In the genomic region with DNA sequence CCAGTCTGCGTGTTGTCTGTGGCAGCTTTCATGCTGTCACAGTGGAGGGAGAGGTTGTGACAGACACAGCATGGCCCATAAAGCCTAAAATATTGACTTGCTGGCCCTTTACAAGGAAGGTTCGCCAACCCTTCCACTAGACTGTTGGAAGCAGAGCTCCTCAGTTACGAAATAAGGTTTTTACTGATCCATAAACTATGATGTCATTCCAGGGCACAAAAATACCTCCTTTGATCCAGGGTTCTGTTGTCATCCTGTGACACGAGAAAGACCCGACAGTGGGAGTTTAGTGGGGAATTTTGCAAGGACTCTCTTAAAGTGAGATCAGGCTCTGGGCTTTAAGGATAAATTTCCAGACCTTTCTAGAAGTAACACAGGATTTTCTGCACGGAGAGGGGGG, we compare ENCODE assay signal across 13 cellular contexts. TPM values are rescaled to one million over a fixed set of nuclear protein-coding genes. Genes with fewer than 3 reads are reported as not detected.
DNase-seq lines count a peak whose midpoint lies in the region; ATAC-seq and TF ChIP-seq lines count a peak whose summit lies in the region.
"Had no signal": no experiment of that assay in that cellular context is flagged by ENCODE, and none has a peak within 500 bp of the region (broad histone marks: within the 10 kb centered on the region; RNA-seq: fewer than 3 reads in every experiment).

No MANE protein-coding gene starts in this region.

- H3K4me3 Mint-ChIP-seq in mesothelial cell of epicardium, result no peak overlapping the region
- H3K4me3 Mint-ChIP-seq: CD4-positive, CD25-positive, alpha-beta regulatory T cell had no signal

- no peak overlapping the region for H3K9ac ChIP-seq in BLaER1
- H3K9ac ChIP-seq: GM23248 had no signal

- H3K4me1 Mint-ChIP-seq in mesothelial cell of epicardium, result peaks cover 69% of the 10 kb centered on the region
- H3K4me1 Mint-ChIP-seq: CD4-positive, CD25-positive, alpha-beta regulatory T cell had no signal

- H3K27me3 ChIP-seq in BLaER1 (no peaks in the 10 kb centered on the region; the same call in 1 of the 2 replicates), suprapubic skin (peaks cover 19% of the 10 kb centered on the region)

- H3K4me1 ChIP-seq in BLaER1 (peaks cover 10% of the 10 kb centered on the region), HEK293 (ENCODE audit: control insufficient read depth, insufficient read depth, low read length) (peaks cover 23% of the 10 kb centered on the region), suprapubic skin (peaks cover 14% of the 10 kb centered on the region)
- H3K4me1 ChIP-seq: A549 had no signal

- DNase-seq in mesothelial cell of epicardium (ENCODE audit: low spot score in 2 of 2, unreplicated experiment in 2 of 2) (no peak), suprapubic skin (ENCODE audit: low spot score in 2 of 2) (no peak), left cardiac atrium (no peak), UCSD-AML1 (lab: John Stamatoyannopoulos, UW; ENCODE audit: unreplicated experiment) (no peak)
- DNase-seq: CD4-positive, CD25-positive, alpha-beta regulatory T cell; DMS 273 treated with DMSO at 0.1 percent for 48 hours; GM23248; H7; IMR-90 had no signal

- TF ChIP-seq POLR2A in suprapubic skin (IDR thresholded peaks at IDR 0.05), result no peak

- POLR2A ChIA-PET in HEK293 (lab: Yijun Ruan, JAX), result no interaction called here

- ATAC-seq in left cardiac atrium (no peak), GM18502 (IDR thresholded peaks at IDR 0.05; ENCODE audit: poor library complexity, unreplicated experiment) (no peak)
- ATAC-seq: A549 had no signal

- no peaks in the 10 kb centered on the region for H3K9me3 ChIP-seq in BLaER1
- no peaks in the 10 kb centered on the region for H3K9me3 ChIP-seq in HEK293 (ENCODE audit: control insufficient read depth, insufficient read depth, low read depth, low read length)
- H3K9me3 ChIP-seq in suprapubic skin, result no peaks in the 10 kb centered on the region
- H3K9me3 ChIP-seq: A549 had no signal

- TF ChIP-seq EP300 in suprapubic skin (IDR thresholded peaks at IDR 0.05), result no peak

- CTCF ChIA-PET in HEK293 (lab: Yijun Ruan, JAX), result interaction anchor here (0.7 to 2.0 kb wide), 3 partner anchors 16 to 98 kb away, joined by 3 to 7 read pairs (median 3); partner anchors contain the start of gene BARX2

- no peaks in the 10 kb centered on the region for H3K9me3 Mint-ChIP-seq in mesothelial cell of epicardium
- H3K9me3 Mint-ChIP-seq: CD4-positive, CD25-positive, alpha-beta regulatory T cell had no signal

- no peaks in the 10 kb centered on the region for H4K20me1 ChIP-seq in BLaER1

- H3K27ac Mint-ChIP-seq in mesothelial cell of epicardium, result peak overlapping the region; percentile 66
- H3K27ac Mint-ChIP-seq: CD4-positive, CD25-positive, alpha-beta regulatory T cell had no signal

- no peak for TF ChIP-seq CTCF in HEK293 (tag by site-specific recombination; IDR thresholded peaks at IDR 0.05)
- no peak for TF ChIP-seq CTCF in mesothelial cell of epicardium (IDR thresholded peaks at IDR 0.05; ENCODE audit: unreplicated experiment)
- TF ChIP-seq CTCF in suprapubic skin (IDR thresholded peaks at IDR 0.05), result no peak

- WGBS in suprapubic skin, result 41% methylated on average over 6 of the region's 6 CpGs

- H3K27ac ChIP-seq in BLaER1 (no peak overlapping the region), HEK293 (ENCODE audit: extremely low read depth, low read depth, low read length) (no peak overlapping the region), suprapubic skin (peak overlapping the region; percentile 62)
- H3K27ac ChIP-seq: A549, GM23248 had no signal

- H3K36me3 ChIP-seq in BLaER1 (no peaks in the 10 kb centered on the region), HEK293 (ENCODE audit: control insufficient read depth in 2 of 2, insufficient read depth in 1 of 2, low read length in 2 of 2) (no peaks in the 10 kb centered on the region), suprapubic skin (no peaks in the 10 kb centered on the region)

- no peaks in the 10 kb centered on the region for H3K27me3 Mint-ChIP-seq in mesothelial cell of epicardium (ENCODE audit: low read depth)

- H3K4me3 ChIP-seq in BLaER1, result no peak overlapping the region
- no peak overlapping the region for H3K4me3 ChIP-seq in HEK293 (ENCODE audit: low read depth, low read length)
- no peak overlapping the region for H3K4me3 ChIP-seq in suprapubic skin
- H3K4me3 ChIP-seq: A549, GM23248 had no signal

- peak overlapping the region; percentile 33; the same call in 1 of the 2 replicates for H3K4me2 ChIP-seq in BLaER1
- H3K4me2 ChIP-seq: A549 had no signal

- no peaks in the 10 kb centered on the region for H3K36me3 Mint-ChIP-seq in mesothelial cell of epicardium
- H3K36me3 Mint-ChIP-seq: CD4-positive, CD25-positive, alpha-beta regulatory T cell had no signal

- intact Hi-C loops in left cardiac atrium (cut with DNase I), result no loop called here

TF ChIP-seq in HEK293, 187 proteins besides CTCF, POLR2A, EP300 and RAD21:
- TF ChIP-seq ZNF366 (tag by site-specific recombination; conservative IDR thresholded peaks at IDR 0.05) (peak; percentile 51), ZBTB21 (tag by site-specific recombination; IDR thresholded peaks at IDR 0.05) (peak; percentile 76; the same call in 1 of the 2 replicates), ZNF777 (tag by site-specific recombination; IDR thresholded peaks at IDR 0.05; ENCODE audit: borderline replicate concordance) (no peak), PRDM6 (tag by site-specific recombination; IDR thresholded peaks at IDR 0.05) (peak; percentile 61), ZNF792 (tag by site-specific recombination; IDR thresholded peaks at IDR 0.05) (no peak), ZNF629 (tag by site-specific recombination; IDR thresholded peaks at IDR 0.05) (peak; percentile 90)
- TF ChIP-seq, protein P1, sequence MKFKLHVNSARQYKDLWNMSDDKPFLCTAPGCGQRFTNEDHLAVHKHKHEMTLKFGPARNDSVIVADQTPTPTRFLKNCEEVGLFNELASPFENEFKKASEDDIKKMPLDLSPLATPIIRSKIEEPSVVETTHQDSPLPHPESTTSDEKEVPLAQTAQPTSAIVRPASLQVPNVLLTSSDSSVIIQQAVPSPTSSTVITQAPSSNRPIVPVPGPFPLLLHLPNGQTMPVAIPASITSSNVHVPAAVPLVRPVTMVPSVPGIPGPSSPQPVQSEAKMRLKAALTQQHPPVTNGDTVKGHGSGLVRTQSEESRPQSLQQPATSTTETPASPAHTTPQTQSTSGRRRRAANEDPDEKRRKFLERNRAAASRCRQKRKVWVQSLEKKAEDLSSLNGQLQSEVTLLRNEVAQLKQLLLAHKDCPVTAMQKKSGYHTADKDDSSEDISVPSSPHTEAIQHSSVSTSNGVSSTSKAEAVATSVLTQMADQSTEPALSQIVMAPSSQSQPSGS (tag by site-specific recombination; IDR thresholded peaks at IDR 0.05; ENCODE audit: low read depth), result peak; percentile 93
TF ChIP-seq in HEK293: peak in this region for 5.

RNA-seq across cellular contexts. Expression of gene BARX2, which starts 15.7 kb away (rescaled TPM):
- total RNA-seq in mesothelial cell of epicardium (59.8 to 73.5 TPM (median 69.9 TPM) in 3 replicates), suprapubic skin (10 to 100 TPM; 11.1 to 31.8 (median 23.2) TPM), left cardiac atrium (not detected)
- total RNA-seq: CD4-positive, CD25-positive, alpha-beta regulatory T cell; GM23248; H7; IMR-90 had no signal

Comparison
In these comparisons a context has a peak if more than half of its experiments do, and no peak if none do; other contexts are left out.
1. RNA of gene BARX2, which starts 15.7 kb away (total RNA-seq): 59.8 to 73.5 TPM in mesothelial cell of epicardium and 11.1 to 31.8 TPM in suprapubic skin; not detected in left cardiac atrium; every median in the first group is over 10 times any median in the second.